Comparison of ENCODE assay signal across 24 cellular contexts in the genomic region with DNA sequence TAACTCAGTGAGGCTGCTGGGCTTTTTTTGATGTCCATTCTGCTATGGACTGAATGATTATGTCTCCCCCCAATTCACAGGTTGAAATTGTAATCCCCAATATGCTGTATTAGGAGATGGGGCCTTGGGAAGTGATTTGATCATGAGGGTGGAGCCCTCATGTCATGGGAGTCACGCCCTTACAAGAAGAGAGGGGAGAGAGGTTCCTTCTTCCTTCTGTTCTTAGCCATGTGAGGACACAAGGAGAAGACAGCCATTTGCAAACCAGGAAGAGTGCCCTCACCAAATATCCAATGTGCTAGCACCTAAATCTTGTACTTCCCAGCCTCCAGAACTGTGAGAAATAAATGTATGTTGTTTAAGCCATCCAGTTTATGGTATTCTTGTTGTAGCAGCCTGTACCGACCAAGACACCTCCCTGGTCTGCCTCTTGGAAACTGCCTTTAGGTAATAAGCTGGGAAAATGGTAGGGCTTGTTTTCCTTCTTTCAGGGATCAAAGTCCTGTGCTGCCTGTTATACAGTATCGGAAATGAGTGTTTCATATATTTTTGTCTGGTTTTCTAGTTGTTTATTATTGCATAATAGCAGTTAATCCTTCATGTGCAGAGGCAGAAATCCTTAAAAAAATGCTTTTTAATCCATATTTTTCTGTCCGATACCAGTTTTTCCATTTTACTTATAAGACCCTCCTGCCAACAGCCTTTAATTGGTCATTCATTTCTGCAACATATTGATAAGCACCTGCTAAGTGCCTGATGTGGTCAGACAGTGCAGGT. TPM values are rescaled to one million over a fixed set of nuclear protein-coding genes. Genes with fewer than 3 reads are reported as not detected.
DNase-seq lines count a peak whose midpoint lies in the region; ATAC-seq and TF ChIP-seq lines count a peak whose summit lies in the region.
"Had no signal": no experiment of that assay in that cellular context is flagged by ENCODE, and none has a peak within 500 bp of the region (broad histone marks: within the 10 kb centered on the region; RNA-seq: fewer than 3 reads in every experiment).

No MANE protein-coding gene starts in this region.

- H3K4me3 ChIP-seq in colonic mucosa, result no peak overlapping the region
- no peak overlapping the region for H3K4me3 ChIP-seq in mucosa of descending colon
- H3K4me3 ChIP-seq in upper lobe of right lung, result no peak overlapping the region
- no peak overlapping the region for H3K4me3 ChIP-seq in upper lobe of left lung
- H3K4me3 ChIP-seq: GM23248, left ventricle myocardium inferior, PC-9, smooth muscle cell had no signal

- H3K9ac ChIP-seq in colonic mucosa (ENCODE audit: low read depth in 2 of 2, low read length in 2 of 2), result no peak overlapping the region
- H3K9ac ChIP-seq: GM23248 had no signal

- TF ChIP-seq CTCF in colonic mucosa (IDR thresholded peaks at IDR 0.05), result no peak
- no peak for TF ChIP-seq CTCF in mucosa of descending colon (IDR thresholded peaks at IDR 0.05)
- no peak for TF ChIP-seq CTCF in upper lobe of right lung (IDR thresholded peaks at IDR 0.05)
- TF ChIP-seq CTCF in upper lobe of left lung (IDR thresholded peaks at IDR 0.05), result no peak

- H3K9me3 Mint-ChIP-seq in activated CD4-positive, alpha-beta T cell treated with anti-CD3 and anti-CD28 coated beads, Interleukin-2, amount 10 ng/mL, durations not matched to agents 7 days and 5 days, result no peaks in the 10 kb centered on the region
- H3K9me3 Mint-ChIP-seq: CD14-positive monocyte; naive thymus-derived CD8-positive, alpha-beta T cell had no signal

- H3K27me3 Mint-ChIP-seq in activated CD4-positive, alpha-beta T cell treated with anti-CD3 and anti-CD28 coated beads, Interleukin-2, amount 10 ng/mL, durations not matched to agents 7 days and 5 days, result no peaks in the 10 kb centered on the region
- H3K27me3 Mint-ChIP-seq: activated naive CD8-positive, alpha-beta T cell; naive thymus-derived CD8-positive, alpha-beta T cell had no signal

- H3K4me1 ChIP-seq in colonic mucosa, result no peaks in the 10 kb centered on the region
- peaks cover 7% of the 10 kb centered on the region for H3K4me1 ChIP-seq in mucosa of descending colon (ENCODE audit: low read depth)
- H3K4me1 ChIP-seq in upper lobe of right lung, result no peaks in the 10 kb centered on the region
- peaks cover 0 to 9% (median 2%) of the 10 kb centered on the region in 4 donors for H3K4me1 ChIP-seq in upper lobe of left lung
- H3K4me1 ChIP-seq: left ventricle myocardium inferior had no signal

- H3K9me3 ChIP-seq in colonic mucosa (no peaks in the 10 kb centered on the region), mucosa of descending colon (no peaks in the 10 kb centered on the region), upper lobe of right lung (no peaks in the 10 kb centered on the region), upper lobe of left lung (no peaks in the 10 kb centered on the region)
- H3K9me3 ChIP-seq: left ventricle myocardium inferior had no signal

- ATAC-seq in mucosa of descending colon (peak; percentile 83), upper lobe of right lung (peak; percentile 50), upper lobe of left lung (ENCODE audit: low FRiP score in 2 of 2) (no peak)
- ATAC-seq: naive thymus-derived CD8-positive, alpha-beta T cell had no signal

- no peaks in the 10 kb centered on the region for H3K27me3 ChIP-seq in colonic mucosa
- no peaks in the 10 kb centered on the region for H3K27me3 ChIP-seq in upper lobe of right lung
- H3K27me3 ChIP-seq in upper lobe of left lung, result no peaks in the 10 kb centered on the region

- H3K4me1 Mint-ChIP-seq in activated CD4-positive, alpha-beta T cell treated with anti-CD3 and anti-CD28 coated beads, Interleukin-2, amount 10 ng/mL, durations not matched to agents 7 days and 5 days, result peaks cover 34% of the 10 kb centered on the region

- no peak overlapping the region for H3K4me3 Mint-ChIP-seq in activated CD4-positive, alpha-beta T cell treated with anti-CD3 and anti-CD28 coated beads, Interleukin-2, amount 10 ng/mL, durations not matched to agents 7 days and 5 days
- H3K4me3 Mint-ChIP-seq: activated naive CD8-positive, alpha-beta T cell; CD14-positive monocyte; naive thymus-derived CD8-positive, alpha-beta T cell had no signal

- CTCF ChIA-PET in activated CD4-positive, alpha-beta T cell treated with anti-CD3 and anti-CD28 coated beads, Interleukin-2, amount 10 ng/mL, durations not matched to agents 7 days and 5 days (lab: Charles Lee), result interaction anchor here (0.5 to 2.2 kb wide), 6 partner anchors 8 to 744 kb away, joined by 3 to 5 read pairs (median 3); no protein-coding TSS in a partner anchor

- H3K27ac ChIP-seq in colonic mucosa, result peak overlapping the region; percentile 16
- no peak overlapping the region for H3K27ac ChIP-seq in upper lobe of right lung
- no peak overlapping the region for H3K27ac ChIP-seq in upper lobe of left lung
- H3K27ac ChIP-seq: GM23248, left ventricle myocardium inferior, PC-9 had no signal

- TF ChIP-seq POLR2A in upper lobe of left lung (IDR thresholded peaks at IDR 0.05), result no peak

- POLR2A ChIA-PET in activated CD4-positive, alpha-beta T cell treated with anti-CD3 and anti-CD28 coated beads, Interleukin-2, amount 10 ng/mL, durations not matched to agents 7 days and 5 days (lab: Charles Lee), result no interaction called here

- intact Hi-C loops in colonic mucosa (cut with DNase I) (no loop called here), mucosa of descending colon (cut with DNase I, micrococcal nuclease) (loop anchor here (10.0 kb wide), 3 partner anchors 192 to 332 kb away; a partner anchor contains a TSS), upper lobe of right lung (cut with DNase I) (loop anchor here (10.0 kb wide), 1 partner anchor 332 kb away; no protein-coding TSS in a partner anchor)

- no peak for TF ChIP-seq EP300 in upper lobe of left lung (IDR thresholded peaks at IDR 0.05)

- 88% methylated on average over 4 of the region's 4 CpGs for WGBS in upper lobe of left lung, 2 donors

- peaks cover 35% of the 10 kb centered on the region for H3K36me3 Mint-ChIP-seq in activated CD4-positive, alpha-beta T cell treated with anti-CD3 and anti-CD28 coated beads, Interleukin-2, amount 10 ng/mL, durations not matched to agents 7 days and 5 days (ENCODE audit: low read depth)

- H3K36me3 ChIP-seq in colonic mucosa (no peaks in the 10 kb centered on the region), mucosa of descending colon (ENCODE audit: low read depth) (no peaks in the 10 kb centered on the region), upper lobe of right lung (peaks cover 10% of the 10 kb centered on the region), upper lobe of left lung (peaks cover 0 to 5% (median 0%) of the 10 kb centered on the region in 4 donors)

- no peak for DNase-seq in activated CD4-positive, alpha-beta T cell treated with anti-CD3 and anti-CD28 coated beads, Interleukin-2, amount 10 ng/mL, durations not matched to agents 7 days and 5 days
- no peak for DNase-seq in activated CD4-positive, alpha-beta T cell treated with anti-CD3 and anti-CD28 coated beads, Interleukin-2, amount 50 U/mL, for 48 hours
- no peak for DNase-seq in colonic mucosa
- peak in 1 of 3 donors; percentile 35 for DNase-seq in mucosa of descending colon
- DNase-seq in upper lobe of right lung, result no peak
- DNase-seq in D341Med (ENCODE audit: low spot score), result no peak
- no peak for DNase-seq in upper lobe of left lung
- no peak for DNase-seq in activated CD4-positive, alpha-beta T cell treated with anti-CD3 and anti-CD28 coated beads for 1 hour
- DNase-seq: 8988T; activated effector memory CD4-positive, alpha-beta T cell treated with Interleukin-2 at 50 U/mL for 16 hours; central memory CD4-positive, alpha-beta T cell; EL; GM23248; left ventricle myocardium inferior; naive thymus-derived CD8-positive, alpha-beta T cell; NCI-H187 treated with DMSO at 0.1 percent for 48 hours; NCI-H524; PC-9; retina; SHP77; stimulated activated CD4-positive, alpha-beta T cell treated with anti-CD3 and anti-CD28 coated beads, Interleukin-1b, Interleukin-23, amount 100 ng/mL, for 48 hours had no signal

- H3K27ac Mint-ChIP-seq in activated CD4-positive, alpha-beta T cell treated with anti-CD3 and anti-CD28 coated beads, Interleukin-2, amount 10 ng/mL, durations not matched to agents 7 days and 5 days, result peak overlapping the region; percentile 47
- H3K27ac Mint-ChIP-seq: activated naive CD8-positive, alpha-beta T cell had no signal

RNA-seq across cellular contexts. Expression of a gene that starts 16.3 kb away (rescaled TPM):
- 10 to 100 TPM; 25.7 to 28.4 TPM for total RNA-seq in activated CD4-positive, alpha-beta T cell treated with anti-CD3 and anti-CD28 coated beads, Interleukin-2, amount 10 ng/mL, durations not matched to agents 7 days and 5 days
- 10 to 100 TPM; 10.7 to 12.4 TPM for total RNA-seq in colonic mucosa
- 10 to 100 TPM; 12.1 to 18.1 (median 15.0) TPM for total RNA-seq in mucosa of descending colon
- 14.0 TPM for total RNA-seq in upper lobe of right lung
- 100 to 1,000 TPM in 1 of 6 donors, 10 to 100 TPM in 2, 1 to 10 TPM in 3; 7.3 to 105 (median 10.7) TPM for total RNA-seq in upper lobe of left lung

RNA-seq across cellular contexts. Expression of a gene that starts 23.1 kb away (rescaled TPM):
- under 1 TPM; 0.25 to 0.27 TPM for total RNA-seq in activated CD4-positive, alpha-beta T cell treated with anti-CD3 and anti-CD28 coated beads, Interleukin-2, amount 10 ng/mL, durations not matched to agents 7 days and 5 days
- total RNA-seq in colonic mucosa (10 to 100 TPM; 63.6 to 66.0 TPM), mucosa of descending colon (10 to 100 TPM; 34.3 to 59.1 (median 46.5) TPM), upper lobe of right lung (26.4 TPM), upper lobe of left lung (10 to 100 TPM in 4 of 6 donors, 1 to 10 TPM in 2; 2.1 to 25.2 (median 14.0) TPM)

Comparison
In these comparisons a context has a peak if more than half of its experiments do, and no peak if none do; other contexts are left out.
1. ATAC-seq: peak in mucosa of descending colon (single experiment) and upper lobe of right lung (single experiment); none in upper lobe of left lung (0 of 2).